In genomic region chr15:90530250-90531051, GRCh38 we compare ENCODE assay signal across 8 cellular contexts. TPM values are rescaled to one million over a fixed set of nuclear protein-coding genes. Genes with fewer than 3 reads are reported as not detected.
DNase-seq lines count a peak whose midpoint lies in the region; ATAC-seq and TF ChIP-seq lines count a peak whose summit lies in the region.

No MANE protein-coding gene starts in this region.

- H4K20me1 ChIP-seq in GM23338 (replicated peaks; ENCODE audit: insufficient read depth) (peaks cover 8% of the 10 kb centered on the region; the same call in 1 of the 2 replicates), Karpas-422 (ENCODE audit: insufficient read depth, low read depth, low read length) (no peaks in the 10 kb centered on the region)

- no peak for TF ChIP-seq POLR2A in lower leg skin (IDR thresholded peaks at IDR 0.05)

- intact Hi-C loops in activated CD4-positive, alpha-beta T cell treated with anti-CD3 and anti-CD28 coated beads, Interleukin-2, amount 10 ng/mL, durations not matched to agents 24 days and 14 days (cut with micrococcal nuclease), result loop anchor here (2.0 kb wide), 1 partner anchor 62 kb away; no protein-coding TSS in a partner anchor
- intact Hi-C loops in lower leg skin (cut with DNase I; ENCODE audit: low total_unique reads), result no loop called here

- H3K27me3 ChIP-seq in GM23338 (ENCODE audit: insufficient read depth) (peaks cover 51% of the 10 kb centered on the region), Karpas-422 (ENCODE audit: low read length) (no peaks in the 10 kb centered on the region), duodenal mucosa (ENCODE audit: control insufficient read depth in 1 of 2, insufficient read depth in 2 of 2, low read length in 2 of 2) (no peaks in the 10 kb centered on the region)

- H3K36me3 Mint-ChIP-seq in GM23338 (ENCODE audit: low read depth), result no peaks in the 10 kb centered on the region; the same call in 2 of the 3 replicates
- H3K36me3 Mint-ChIP-seq in activated CD4-positive, alpha-beta T cell treated with anti-CD3 and anti-CD28 coated beads, Interleukin-2, amount 10 ng/mL, durations not matched to agents 24 days and 14 days (ENCODE audit: low read depth), result peaks cover 24% of the 10 kb centered on the region

- peak; percentile 77 for DNase-seq in GM23338 (ENCODE audit: low spot score)
- peak; percentile 80 for DNase-seq in Karpas-422
- DNase-seq in activated CD4-positive, alpha-beta T cell treated with anti-CD3 and anti-CD28 coated beads, Interleukin-2, amount 10 ng/mL, durations not matched to agents 24 days and 14 days, result peak; percentile 88
- peak; percentile 35 to 93 for DNase-seq in lower leg skin (ENCODE audit: low spot score in 2 of 2)
- DNase-seq in stimulated activated CD8-positive, alpha-beta memory T cell treated with anti-CD3 and anti-CD28 coated beads, Interleukin-12 subunit alpha, Interleukin-12 subunit beta, amount 100 ng/mL, for 1 hour (ENCODE audit: low read depth), result peak; percentile 20
- DNase-seq in NCI-H1048 (lab: John Stamatoyannopoulos, UW), result no peak

- no peaks in the 10 kb centered on the region for H3K4me1 ChIP-seq in GM23338 (ENCODE audit: insufficient read depth)
- peaks cover 35% of the 10 kb centered on the region for H3K4me1 ChIP-seq in Karpas-422 (ENCODE audit: low read length)
- peaks cover 9 to 17% of the 10 kb centered on the region in 2 donors for H3K4me1 ChIP-seq in duodenal mucosa (ENCODE audit: control insufficient read depth in 1 of 2, insufficient read depth in 2 of 2, low read length in 2 of 2)

- peaks cover 32% of the 10 kb centered on the region for H3K27me3 Mint-ChIP-seq in GM23338 (ENCODE audit: insufficient read depth, low read depth, poor library complexity)
- H3K27me3 Mint-ChIP-seq in activated CD4-positive, alpha-beta T cell treated with anti-CD3 and anti-CD28 coated beads, Interleukin-2, amount 10 ng/mL, durations not matched to agents 24 days and 14 days, result no peaks in the 10 kb centered on the region

- H3K79me2 ChIP-seq in GM23338 (replicated peaks; ENCODE audit: insufficient read depth) (no peaks in the 10 kb centered on the region), Karpas-422 (ENCODE audit: low read length) (peaks cover 49% of the 10 kb centered on the region)

- H3K27ac ChIP-seq in GM23338 (ENCODE audit: low read depth) (no peak overlapping the region), Karpas-422 (ENCODE audit: low read length) (peak overlapping the region; percentile 49), duodenal mucosa (ENCODE audit: low read depth, low read length) (peak overlapping the region; percentile 70)

- peaks cover 4% of the 10 kb centered on the region; the same call in 1 of the 2 replicates for H3K9me2 ChIP-seq in GM23338 (ENCODE audit: insufficient read depth)
- H3K9me2 ChIP-seq in Karpas-422 (replicated peaks; ENCODE audit: insufficient read depth, low read length), result no peaks in the 10 kb centered on the region

- peak overlapping the region; percentile 95 for H3K4me2 ChIP-seq in GM23338
- peak overlapping the region; percentile 90 for H3K4me2 ChIP-seq in Karpas-422 (ENCODE audit: low read depth, low read length, poor library complexity, severe bottlenecking)

- peak overlapping the region; percentile 80 for H3K4me3 Mint-ChIP-seq in GM23338
- peak overlapping the region; percentile 97 for H3K4me3 Mint-ChIP-seq in activated CD4-positive, alpha-beta T cell treated with anti-CD3 and anti-CD28 coated beads, Interleukin-2, amount 10 ng/mL, durations not matched to agents 24 days and 14 days

- no peak overlapping the region for H3K27ac Mint-ChIP-seq in GM23338
- peak overlapping the region; percentile 89 for H3K27ac Mint-ChIP-seq in activated CD4-positive, alpha-beta T cell treated with anti-CD3 and anti-CD28 coated beads, Interleukin-2, amount 10 ng/mL, durations not matched to agents 24 days and 14 days

- peak overlapping the region; percentile 93 for H2AFZ ChIP-seq in GM23338
- H2AFZ ChIP-seq in Karpas-422 (ENCODE audit: low read length), result peak overlapping the region; percentile 87; the same call in 1 of the 2 replicates

- ATAC-seq in GM23338, result peak; percentile 58

- peak overlapping the region; percentile 83 for H3K4me3 ChIP-seq in GM08714 (ENCODE audit: low read length)
- peak overlapping the region; percentile 79 for H3K4me3 ChIP-seq in GM23338
- peak overlapping the region; percentile 97 for H3K4me3 ChIP-seq in Karpas-422 (ENCODE audit: low read length)
- H3K4me3 ChIP-seq in duodenal mucosa (ENCODE audit: low read depth in 1 of 2, low read length in 2 of 2), result peak overlapping the region; percentile 70 to 90
- peak overlapping the region; percentile 70 for H3K4me3 ChIP-seq in lower leg skin (ENCODE audit: low read depth, poor library complexity, severe bottlenecking)

- 0 to 1% methylated on average over 25 to 53 of the region's 76 CpGs for WGBS in lower leg skin, 2 donors

- 0 out of 3 replicates have a peak, but pooled peaks cover 3% of the 10 kb centered on the region for H3K9me3 Mint-ChIP-seq in GM23338
- H3K9me3 Mint-ChIP-seq in activated CD4-positive, alpha-beta T cell treated with anti-CD3 and anti-CD28 coated beads, Interleukin-2, amount 10 ng/mL, durations not matched to agents 24 days and 14 days, result no peaks in the 10 kb centered on the region

- H3K9ac ChIP-seq in Karpas-422 (ENCODE audit: low read length) (peak overlapping the region; percentile 93), duodenal mucosa (ENCODE audit: low read depth in 1 of 2, low read length in 2 of 2) (peak overlapping the region; percentile 72 to 80)

- H3F3A ChIP-seq in GM23338 (replicated peaks; ENCODE audit: low read depth), result peaks cover 3% of the 10 kb centered on the region; the same call in 1 of the 2 replicates

- no peak for TF ChIP-seq CTCF in GM23338 (conservative IDR thresholded peaks at IDR 0.05; ENCODE audit: low read depth in 2 of 2)
- TF ChIP-seq CTCF in lower leg skin (IDR thresholded peaks at IDR 0.05), result no peak

- no peaks in the 10 kb centered on the region for H3K36me3 ChIP-seq in GM23338 (ENCODE audit: insufficient read depth)
- H3K36me3 ChIP-seq in Karpas-422 (ENCODE audit: insufficient read depth, low read length), result no peaks in the 10 kb centered on the region
- H3K36me3 ChIP-seq in duodenal mucosa (ENCODE audit: control insufficient read depth in 1 of 2, insufficient read depth in 2 of 2, low read length in 2 of 2), result no peaks in the 10 kb centered on the region

- peaks cover 7% of the 10 kb centered on the region for H3K4me1 Mint-ChIP-seq in GM23338
- peaks cover 46% of the 10 kb centered on the region for H3K4me1 Mint-ChIP-seq in activated CD4-positive, alpha-beta T cell treated with anti-CD3 and anti-CD28 coated beads, Interleukin-2, amount 10 ng/mL, durations not matched to agents 24 days and 14 days

- H3K9me3 ChIP-seq in Karpas-422 (ENCODE audit: low read length) (no peaks in the 10 kb centered on the region), duodenal mucosa (ENCODE audit: control insufficient read depth in 1 of 2, low read length in 2 of 2) (no peaks in the 10 kb centered on the region)

TF ChIP-seq in GM23338, 12 proteins besides CTCF, POLR2A, EP300 and RAD21 (continues in another document):
- TF ChIP-seq POLR2AphosphoS5 (IDR thresholded peaks at IDR 0.05; ENCODE audit: low read depth) (no peak), EZH2 (IDR thresholded peaks at IDR 0.05; ENCODE audit: low read depth, unreplicated experiment) (peak; percentile 58), JUNB (IDR thresholded peaks at IDR 0.05; ENCODE audit: unreplicated experiment) (no peak), STAT1 (IDR thresholded peaks at IDR 0.05; ENCODE audit: unreplicated experiment) (no peak), CREB1 (CRISPR knock-in tag; IDR thresholded peaks at IDR 0.05; ENCODE audit: low read depth) (no peak), ETS1 (IDR thresholded peaks at IDR 0.05) (no peak), ZNF331 (CRISPR knock-in tag; IDR thresholded peaks at IDR 0.05; ENCODE audit: low read depth) (no peak), EZH2phosphoT487 (IDR thresholded peaks at IDR 0.05; ENCODE audit: unreplicated experiment) (peak; percentile 60), NANOG (IDR thresholded peaks at IDR 0.05; ENCODE audit: borderline replicate concordance) (no peak)

RNA-seq across cellular contexts. Expression of gene CRTC3, which starts 0.7 kb away (rescaled TPM):
- total RNA-seq in GM23338 (2014; rRNA removed; shearing (Covaris generic)), result 3.8 and 6.5 TPM in 2 replicates
- 1.2 and 2.8 TPM in 2 replicates for polyA plus RNA-seq in GM23338 (2016; fragmentation: Nextera tagmentation; extraction: Ambion mirVana)
- 27.7 and 39.7 TPM in 2 replicates for total RNA-seq in Karpas-422 (2014; rRNA removed; shearing (Covaris generic); ENCODE audit: low replicate concordance)
- total RNA-seq in activated CD4-positive, alpha-beta T cell treated with anti-CD3 and anti-CD28 coated beads, Interleukin-2, amount 10 ng/mL, durations not matched to agents 24 days and 14 days, result 48.8 and 54.2 TPM in 2 replicates
- 10 to 100 TPM; 27.3 to 32.5 (median 28.9) TPM for total RNA-seq in lower leg skin
